Comparison of ENCODE assay signal across 15 cellular contexts in genomic region chr5:89037090-89037489, GRCh38.
DNase-seq lines count a peak whose midpoint lies in the region; ATAC-seq and TF ChIP-seq lines count a peak whose summit lies in the region.
"Had no signal": no experiment of that assay in that cellular context is flagged by ENCODE, and none has a peak within 500 bp of the region (broad histone marks: within the 10 kb centered on the region; RNA-seq: fewer than 3 reads in every experiment).

No MANE protein-coding gene starts in this region.

- peaks cover 18% of the 10 kb centered on the region; the same call in 1 of the 2 replicates for H3F3A ChIP-seq in PC-9 (ENCODE audit: insufficient read depth, low read depth)

- ATAC-seq in GM18502 (IDR thresholded peaks at IDR 0.05; ENCODE audit: poor library complexity, unreplicated experiment) = no peak
- no peak for ATAC-seq in HG03159 (IDR thresholded peaks at IDR 0.05; ENCODE audit: unreplicated experiment)
- ATAC-seq in HG02870 (IDR thresholded peaks at IDR 0.05; ENCODE audit: unreplicated experiment) = no peak

- no peaks in the 10 kb centered on the region for H3K9me2 ChIP-seq in PC-9 (ENCODE audit: insufficient read depth)

- DNase-seq in GM04504 (ENCODE audit: low read depth) (peak; percentile 15), PC-9 (peak; percentile 50 to 68), choroid plexus epithelial cell (ENCODE audit: low read depth) (peak; percentile 60), neural crest cell (ENCODE audit: low read depth, low spot score) (peak; percentile 47)
- DNase-seq: activated CD4-positive, alpha-beta T cell treated with anti-CD3 and anti-CD28 coated beads, Interleukin-2, amount 50 U/mL, for 48 hours; CD4-positive, alpha-beta memory T cell; central memory CD4-positive, alpha-beta T cell; Karpas-422; pancreas had no signal

- H2AFZ ChIP-seq in PC-9 = peak overlapping the region; percentile 12; the same call in 1 of the 2 replicates

- peaks cover 53% of the 10 kb centered on the region for H3K4me1 Mint-ChIP-seq in neural crest cell
- H3K4me1 Mint-ChIP-seq: CD4-positive, alpha-beta memory T cell had no signal

- peaks cover 15% of the 10 kb centered on the region for H3K4me1 ChIP-seq in PC-9 (replicated peaks; ENCODE audit: insufficient read depth)
- H3K4me1 ChIP-seq: pancreas had no signal

- H3K27me3 ChIP-seq in PC-9 (ENCODE audit: insufficient read depth, low read depth) = no peaks in the 10 kb centered on the region
- H3K27me3 ChIP-seq: pancreas had no signal

- no peaks in the 10 kb centered on the region for H4K20me1 ChIP-seq in PC-9 (ENCODE audit: insufficient read depth)

- no peaks in the 10 kb centered on the region for H3K27me3 Mint-ChIP-seq in neural crest cell (ENCODE audit: low read depth)
- H3K27me3 Mint-ChIP-seq: CD4-positive, alpha-beta memory T cell; memory B cell had no signal

- no peaks in the 10 kb centered on the region for H3K79me2 ChIP-seq in PC-9 (ENCODE audit: low read depth)

- no peak overlapping the region for H3K4me3 ChIP-seq in PC-9
- H3K4me3 ChIP-seq in choroid plexus epithelial cell (ENCODE audit: low read depth, low read length) = no peak overlapping the region
- H3K4me3 ChIP-seq: pancreas had no signal

- TF ChIP-seq CTCF in PC-9 (conservative IDR thresholded peaks at IDR 0.05) = no peak
- TF ChIP-seq CTCF in choroid plexus epithelial cell (conservative IDR thresholded peaks at IDR 0.05; ENCODE audit: low read depth, low read length) = no peak
- no peak for TF ChIP-seq CTCF in neural crest cell (conservative IDR thresholded peaks at IDR 0.05)

- H3K4me2 ChIP-seq in PC-9 = 0 out of 2 replicates have a peak overlapping the region, but pooled peaks have one; percentile 13

- H3K9me3 ChIP-seq in PC-9 (ENCODE audit: insufficient read depth, low read depth) = 0 out of 2 replicates have a peak, but pooled peaks cover 5% of the 10 kb centered on the region
- H3K9me3 ChIP-seq: pancreas had no signal

- BruUV-seq in PC-9 (replicated peaks; lab: Mats Ljungman, UMichigan) = no TSS peak

- POLR2A ChIA-PET in PC-9 (lab: Charles Lee; ENCODE audit: unreplicated experiment) = no interaction called here

- H3K27ac Mint-ChIP-seq in neural crest cell (ENCODE audit: unreplicated experiment) = peak overlapping the region; percentile 82
- H3K27ac Mint-ChIP-seq: activated T-helper 2 cell treated with anti-CD3 and anti-CD28 coated beads, Interferon-gamma antibody, Interleukin-2, Interleukin-4, amounts not matched to agents 10 μg/mL and 5 μg/mL and 100 μg/mL, durations not matched to agents 14 hours and 24 hours and 36 hours; CD4-positive, alpha-beta memory T cell; memory B cell; T-helper 1 cell treated with Interleukin-12 subunit alpha and Interleukin-12 subunit beta and Interleukin-4 antibody, amounts not matched to agents 30 μg/mL and 1 μg/mL, for 36 hours had no signal

- H3K36me3 Mint-ChIP-seq in neural crest cell (ENCODE audit: low read depth) = peaks cover 2% of the 10 kb centered on the region
- H3K36me3 Mint-ChIP-seq: CD4-positive, alpha-beta memory T cell had no signal

- H3K36me3 ChIP-seq in PC-9 (ENCODE audit: low read depth) = no peaks in the 10 kb centered on the region
- H3K36me3 ChIP-seq: pancreas had no signal

- peak overlapping the region; percentile 77 for H3K4me3 Mint-ChIP-seq in neural crest cell
- H3K4me3 Mint-ChIP-seq: CD4-positive, alpha-beta memory T cell; memory B cell; T-helper 1 cell treated with Interleukin-12 subunit alpha and Interleukin-12 subunit beta and Interleukin-4 antibody, amounts not matched to agents 30 μg/mL and 1 μg/mL, for 36 hours had no signal

- CTCF ChIA-PET in PC-9 (lab: Charles Lee) = no interaction called here

- H3K9me3 Mint-ChIP-seq in neural crest cell = peaks cover 2% of the 10 kb centered on the region

- H3K27ac ChIP-seq in PC-9 = peak overlapping the region; percentile 59
- H3K27ac ChIP-seq: pancreas had no signal

- intact Hi-C loops in PC-9 (cut with micrococcal nuclease; ENCODE audit: unreplicated experiment) = loop anchor here (5.0 kb wide), 1 partner anchor 250 kb away; no protein-coding TSS in a partner anchor
